ENCODE assay signal across 1 cellular context in genomic region chr5:111043712-111044506, GRCh38.
TF ChIP-seq lines count a peak whose summit lies in the region.

No MANE protein-coding gene starts in this region.

TF ChIP-seq in SK-N-SH treated with all-trans-retinoic acid at 6 μM for 48 hours, 23 proteins besides CTCF, POLR2A, EP300 and RAD21 (continued from another document):
- TF ChIP-seq TCF4 (CRISPR knock-in tag; IDR thresholded peaks at IDR 0.05; ENCODE audit: borderline replicate concordance) (peak; percentile 64; the same call in 1 of the 2 replicates), BACH2 (CRISPR knock-in tag; IDR thresholded peaks at IDR 0.05; ENCODE audit: borderline replicate concordance) (no peak), ZNF8 (CRISPR knock-in tag; IDR thresholded peaks at IDR 0.05) (no peak)
TF ChIP-seq in SK-N-SH treated with all-trans-retinoic acid at 6 μM for 48 hours: peak in this region for 3.
